22 cellular contexts compared by ENCODE assay signal in the genomic region with DNA sequence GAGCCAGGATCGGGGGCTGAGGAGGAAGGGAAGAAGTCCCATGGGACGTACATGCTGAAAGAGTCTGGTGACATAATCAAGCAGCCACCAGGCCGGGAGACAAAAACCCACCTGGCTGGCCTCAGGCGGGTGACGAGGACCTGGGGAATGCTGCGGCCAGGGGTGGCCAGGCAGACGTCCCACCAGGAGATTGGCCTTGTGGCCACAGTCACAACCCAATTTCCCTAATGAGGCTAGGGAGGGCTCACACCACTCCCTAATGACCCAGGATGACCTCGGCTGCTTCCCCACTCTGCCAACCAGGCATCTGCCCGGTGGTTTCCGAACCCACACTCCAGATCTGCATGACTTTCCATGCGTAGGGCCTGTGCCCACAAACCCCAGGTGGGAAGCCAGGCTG.
DNase-seq lines count a peak whose midpoint lies in the region; ATAC-seq and TF ChIP-seq lines count a peak whose summit lies in the region.
"Had no signal": no experiment of that assay in that cellular context is flagged by ENCODE, and none has a peak within 500 bp of the region (broad histone marks: within the 10 kb centered on the region; RNA-seq: fewer than 3 reads in every experiment).

No MANE protein-coding gene starts in this region.

- no peaks in the 10 kb centered on the region for H3K9me3 Mint-ChIP-seq in brain
- no peaks in the 10 kb centered on the region for H3K9me3 Mint-ChIP-seq in nephron progenitor cell
- H3K9me3 Mint-ChIP-seq: CD14-positive monocyte, H9 had no signal

- no peak overlapping the region for H3K4me3 Mint-ChIP-seq in brain
- peak overlapping the region; percentile 62 for H3K4me3 Mint-ChIP-seq in nephron progenitor cell
- H3K4me3 Mint-ChIP-seq: CD14-positive monocyte had no signal

- intact Hi-C loops in upper lobe of right lung (cut with DNase I) = loop anchor here (10.0 kb wide), 1 partner anchor 108 kb away; no protein-coding TSS in a partner anchor

- no peaks in the 10 kb centered on the region for H3K9me3 ChIP-seq in BE2C
- no peaks in the 10 kb centered on the region for H3K9me3 ChIP-seq in upper lobe of right lung
- H3K9me3 ChIP-seq: Caco-2, SK-N-SH had no signal

- DNase-seq in BE2C = peak; percentile 39
- DNase-seq in H4 (ENCODE audit: low spot score) = peak; percentile 68
- DNase-seq in nephron progenitor cell = no peak
- DNase-seq in T-helper 2 cell = no peak
- no peak for DNase-seq in upper lobe of right lung
- DNase-seq: 8988T, Caco-2, DMS53, Karpas-422, NCI-H1436 treated with DMSO at 0.1 percent for 48 hours, NCI-H2081 treated with DMSO at 0.1 percent for 48 hours, NCI-H345, NCI-H748 treated with DMSO at 0.1 percent for 48 hours, SK-N-SH, T-helper 1 cell had no signal

- H3K27ac Mint-ChIP-seq in brain (peak overlapping the region in 3 of 5 experiments; percentile 13 to 78 (median 42)), nephron progenitor cell (no peak overlapping the region)

- no peaks in the 10 kb centered on the region for H3K27me3 ChIP-seq in BE2C
- H3K27me3 ChIP-seq in upper lobe of right lung = no peaks in the 10 kb centered on the region

- H3K27ac ChIP-seq in upper lobe of right lung = no peak overlapping the region
- H3K27ac ChIP-seq: PC-9 had no signal

- H3K4me1 ChIP-seq in BE2C = peaks cover 33% of the 10 kb centered on the region
- peaks cover 5% of the 10 kb centered on the region for H3K4me1 ChIP-seq in upper lobe of right lung
- H3K4me1 ChIP-seq: Caco-2 had no signal

- no peak overlapping the region for H3K4me3 ChIP-seq in BE2C (ENCODE audit: low read depth, low read length)
- H3K4me3 ChIP-seq in upper lobe of right lung = no peak overlapping the region
- H3K4me3 ChIP-seq: PC-9 had no signal

- no peaks in the 10 kb centered on the region for H3K27me3 Mint-ChIP-seq in brain
- peaks cover 74% of the 10 kb centered on the region for H3K27me3 Mint-ChIP-seq in nephron progenitor cell (ENCODE audit: low read depth, poor library complexity)

- TF ChIP-seq CTCF in BE2C (IDR thresholded peaks at IDR 0.05; ENCODE audit: low read depth, low read length) (no peak), brain (conservative IDR thresholded peaks at IDR 0.05) (no peak), nephron progenitor cell (IDR thresholded peaks at IDR 0.05) (no peak), upper lobe of right lung (IDR thresholded peaks at IDR 0.05) (no peak)

- no peaks in the 10 kb centered on the region for H3K36me3 ChIP-seq in BE2C
- H3K36me3 ChIP-seq in upper lobe of right lung = no peaks in the 10 kb centered on the region

- no peaks in the 10 kb centered on the region for H3K36me3 Mint-ChIP-seq in brain
- H3K36me3 Mint-ChIP-seq in nephron progenitor cell (ENCODE audit: low read depth) = no peaks in the 10 kb centered on the region
- H3K36me3 Mint-ChIP-seq: CD14-positive monocyte had no signal

- ATAC-seq in HG03135 (IDR thresholded peaks at IDR 0.05; ENCODE audit: unreplicated experiment) (no peak), upper lobe of right lung (no peak), HG03565 (IDR thresholded peaks at IDR 0.05; ENCODE audit: unreplicated experiment) (no peak)
- ATAC-seq: Right ventricle myocardium inferior had no signal

- peaks cover 28% of the 10 kb centered on the region for H3K4me1 Mint-ChIP-seq in brain
- H3K4me1 Mint-ChIP-seq in nephron progenitor cell = peaks cover 84% of the 10 kb centered on the region

Comparison
In these comparisons a context has a peak if more than half of its experiments do, and no peak if none do; other contexts are left out.
1. DNase-seq: peak in BE2C (single experiment) and H4 (single experiment); none in nephron progenitor cell (single experiment), T-helper 2 cell (0 of 5) and upper lobe of right lung (single experiment).